In the genomic region with DNA sequence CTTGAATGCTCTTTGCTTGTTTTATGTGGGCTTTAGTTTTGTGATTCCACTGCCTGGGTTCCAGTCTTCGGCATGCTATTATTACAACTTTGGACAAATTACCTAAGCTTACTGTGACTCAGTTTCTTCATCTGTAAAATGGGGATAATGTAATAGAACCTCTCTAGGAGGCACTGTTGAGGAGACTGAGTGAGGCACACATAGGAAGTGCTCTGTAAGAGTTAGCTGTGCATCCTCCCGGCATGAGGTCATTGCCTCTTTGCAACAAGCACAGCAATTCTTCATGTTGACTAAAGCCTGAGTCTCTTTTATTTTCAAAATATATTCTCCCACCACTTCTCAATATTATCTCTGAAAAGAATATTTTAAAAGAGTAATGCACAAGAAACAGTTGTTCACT, we compare ENCODE assay signal across 21 cellular contexts.
DNase-seq lines count a peak whose midpoint lies in the region; ATAC-seq and TF ChIP-seq lines count a peak whose summit lies in the region.
"Had no signal": no experiment of that assay in that cellular context is flagged by ENCODE, and none has a peak within 500 bp of the region (broad histone marks: within the 10 kb centered on the region; RNA-seq: fewer than 3 reads in every experiment).

No MANE protein-coding gene starts in this region.

- H3K27ac ChIP-seq in GM23248: peak overlapping the region; percentile 65
- H3K27ac ChIP-seq in PC-3 (ENCODE audit: low read length): no peak overlapping the region
- H3K27ac ChIP-seq in fibroblast of lung (ENCODE audit: insufficient read depth, low read length): no peak overlapping the region
- H3K27ac ChIP-seq: body of pancreas, suprapubic skin had no signal

- POLR2A ChIA-PET in PC-3 (lab: Charles Lee; ENCODE audit: unreplicated experiment): no interaction called here

- H3K9ac ChIP-seq in GM23248 (no peak overlapping the region), PC-3 (ENCODE audit: low read length) (no peak overlapping the region), fibroblast of lung (ENCODE audit: insufficient read depth, low read length) (no peak overlapping the region)
- H3K9ac ChIP-seq: BLaER1 had no signal

- ATAC-seq in PC-3 (no peak), HG02763 (IDR thresholded peaks at IDR 0.05; ENCODE audit: unreplicated experiment) (no peak)
- ATAC-seq in stimulated activated memory B cell treated with anti-CD40 and anti-IgM and Interleukin-4, amounts not matched to agents 10 μg/mL and 1 μg/mL and 100 μg/mL, for 72 hours: no peak
- ATAC-seq: body of pancreas, GM23338, mucosa of descending colon, right cardiac atrium had no signal

- H3K36me3 ChIP-seq in GM23248 (ENCODE audit: low read depth) (no peaks in the 10 kb centered on the region), PC-3 (ENCODE audit: low read depth, low read length) (no peaks in the 10 kb centered on the region), fibroblast of lung (ENCODE audit: control insufficient read depth, insufficient read depth, low read length) (no peaks in the 10 kb centered on the region)
- H3K36me3 ChIP-seq: BLaER1, suprapubic skin had no signal

- no peaks in the 10 kb centered on the region for H3K9me2 ChIP-seq in GM23248 (ENCODE audit: insufficient read depth)
- no peaks in the 10 kb centered on the region for H3K9me2 ChIP-seq in PC-3 (replicated peaks; ENCODE audit: low read length)

- H3K27me3 ChIP-seq in GM23248 (replicated peaks; ENCODE audit: insufficient read depth) (no peaks in the 10 kb centered on the region), PC-3 (ENCODE audit: low read length) (no peaks in the 10 kb centered on the region), fibroblast of lung (ENCODE audit: control insufficient read depth, insufficient read depth, low read length) (peaks cover 5% of the 10 kb centered on the region)
- H3K27me3 ChIP-seq: BLaER1, body of pancreas, suprapubic skin had no signal

- CTCF ChIA-PET in PC-3 (lab: Charles Lee): no interaction called here

- no peak overlapping the region for H3K4me3 Mint-ChIP-seq in stimulated activated memory B cell treated with anti-CD40 and anti-IgM and Interleukin-4, amounts not matched to agents 10 μg/mL and 1 μg/mL and 100 μg/mL, for 72 hours
- H3K4me3 Mint-ChIP-seq: GM23338, IgD-negative memory B cell had no signal

- H3K4me3 ChIP-seq in GM23248: no peak overlapping the region
- no peak overlapping the region for H3K4me3 ChIP-seq in PC-3 (ENCODE audit: low read length)
- no peak overlapping the region for H3K4me3 ChIP-seq in fibroblast of lung (replicated peaks in 1 of 4; ENCODE audit: control extremely low read depth in 1 of 4, insufficient read depth in 1 of 4, low read depth in 3 of 4, low read length in 4 of 4)
- H3K4me3 ChIP-seq: BLaER1, body of pancreas, GM23338, mucosa of descending colon, suprapubic skin had no signal

- H3K36me3 Mint-ChIP-seq in stimulated activated memory B cell treated with anti-CD40 and anti-IgM and Interleukin-4, amounts not matched to agents 10 μg/mL and 1 μg/mL and 100 μg/mL, for 72 hours: no peaks in the 10 kb centered on the region
- H3K36me3 Mint-ChIP-seq: IgD-negative memory B cell had no signal

- H4K20me1 ChIP-seq in GM23248 (ENCODE audit: insufficient read depth) (no peaks in the 10 kb centered on the region), PC-3 (ENCODE audit: low read length) (no peaks in the 10 kb centered on the region), fibroblast of lung (ENCODE audit: control insufficient read depth, extremely low read depth, insufficient read depth, low read length) (no peaks in the 10 kb centered on the region)
- H4K20me1 ChIP-seq: BLaER1 had no signal

- in situ Hi-C loops in GM23248 (cut with MboI): no loop called here

- H3K4me1 ChIP-seq in GM23248 (ENCODE audit: insufficient read depth) (peaks cover 26% of the 10 kb centered on the region), PC-3 (ENCODE audit: insufficient read depth, low read length) (peaks cover 17% of the 10 kb centered on the region), fibroblast of lung (ENCODE audit: control insufficient read depth, extremely low read depth, insufficient read depth, low read length) (no peaks in the 10 kb centered on the region)
- H3K4me1 ChIP-seq: body of pancreas, suprapubic skin had no signal

- H3K79me2 ChIP-seq in GM23248 (ENCODE audit: insufficient read depth) (no peaks in the 10 kb centered on the region), PC-3 (ENCODE audit: low read length) (no peaks in the 10 kb centered on the region), fibroblast of lung (ENCODE audit: control insufficient read depth, insufficient read depth, low read length) (no peaks in the 10 kb centered on the region)

- peak; percentile 81 for DNase-seq in GM23248
- DNase-seq in PC-3: peak; percentile 2
- peak; percentile 64 to 68 for DNase-seq in fibroblast of lung (ENCODE audit: low read depth in 2 of 2)
- DNase-seq in stimulated activated CD4-positive, alpha-beta T cell treated with anti-CD3 and anti-CD28 coated beads, Interleukin-4, amount 100 ng/mL, for 1 hour: no peak
- DNase-seq in stimulated activated CD4-positive, alpha-beta T cell treated with anti-CD3 and anti-CD28 coated beads, Interleukin-2, amount 100 ng/mL, for 48 hours: no peak
- DNase-seq: activated CD4-positive, alpha-beta T cell treated with anti-CD3 and anti-CD28 coated beads, Interleukin-2, amount 50 U/mL, for 48 hours; activated naive CD4-positive, alpha-beta T cell treated with anti-CD3 and anti-CD28 coated beads, Interleukin-2, amount 50 U/mL, for 16 hours; body of pancreas; hypothalamus; mucosa of descending colon; NCI-H1092 treated with DMSO at 0.1 percent for 48 hours; NCI-H2107; NCI-H82; occipital lobe; right cardiac atrium had no signal

- H3F3A ChIP-seq in GM23248 (ENCODE audit: insufficient read depth): peaks cover 27% of the 10 kb centered on the region
- no peaks in the 10 kb centered on the region for H3F3A ChIP-seq in PC-3 (ENCODE audit: low read length, unreplicated experiment)

- intact Hi-C loops in PC-3 (cut with micrococcal nuclease): no loop called here

- 0 out of 2 replicates have a peak, but pooled peaks have one; percentile 13 for TF ChIP-seq CTCF in PC-3 (conservative IDR thresholded peaks at IDR 0.05; ENCODE audit: low read depth, low read length)
- TF ChIP-seq CTCF in fibroblast of lung (conservative IDR thresholded peaks at IDR 0.05 in 1 of 2, IDR thresholded peaks at IDR 0.05 in 1 of 2; ENCODE audit: low read depth in 1 of 2, low read length in 2 of 2): no peak

- H3K9me3 Mint-ChIP-seq in stimulated activated memory B cell treated with anti-CD40 and anti-IgM and Interleukin-4, amounts not matched to agents 10 μg/mL and 1 μg/mL and 100 μg/mL, for 72 hours: no peaks in the 10 kb centered on the region
- H3K9me3 Mint-ChIP-seq: GM23338, IgD-negative memory B cell had no signal

- BruUV-seq in PC-3 (replicated peaks; lab: Mats Ljungman, UMichigan): no TSS peak

- no peaks in the 10 kb centered on the region for H3K27me3 Mint-ChIP-seq in stimulated activated memory B cell treated with anti-CD40 and anti-IgM and Interleukin-4, amounts not matched to agents 10 μg/mL and 1 μg/mL and 100 μg/mL, for 72 hours
- H3K27me3 Mint-ChIP-seq: IgD-negative memory B cell had no signal

- H2AFZ ChIP-seq in GM23248: no peak overlapping the region; the same call in 1 of the 2 replicates
- no peak overlapping the region for H2AFZ ChIP-seq in PC-3 (ENCODE audit: low read length)
- H2AFZ ChIP-seq in fibroblast of lung (ENCODE audit: low read length): no peak overlapping the region
- H2AFZ ChIP-seq: GM23338 had no signal

- H3K9me3 ChIP-seq in GM23248 (ENCODE audit: low read depth): no peaks in the 10 kb centered on the region
- H3K9me3 ChIP-seq in PC-3 (ENCODE audit: low read length): no peaks in the 10 kb centered on the region
- no peaks in the 10 kb centered on the region for H3K9me3 ChIP-seq in fibroblast of lung (ENCODE audit: control insufficient read depth, insufficient read depth, low read depth, low read length)
- H3K9me3 ChIP-seq: BLaER1, body of pancreas, mucosa of descending colon, suprapubic skin had no signal

- peak overlapping the region; percentile 37 for H3K27ac Mint-ChIP-seq in stimulated activated memory B cell treated with anti-CD40 and anti-IgM and Interleukin-4, amounts not matched to agents 10 μg/mL and 1 μg/mL and 100 μg/mL, for 72 hours
- H3K27ac Mint-ChIP-seq: GM23338 had no signal

- peaks cover 29% of the 10 kb centered on the region for H3K4me1 Mint-ChIP-seq in stimulated activated memory B cell treated with anti-CD40 and anti-IgM and Interleukin-4, amounts not matched to agents 10 μg/mL and 1 μg/mL and 100 μg/mL, for 72 hours

- 75 to 77% methylated on average over 2 of the region's 2 CpGs for WGBS in GM23248 (ENCODE audit: low coverage in 1 of 2, low lambda C conversion rate in 2 of 2, missing lambda C conversion rate in 2 of 2), 2 experiments

- H3K4me2 ChIP-seq in GM23248 (ENCODE audit: unreplicated experiment): no peak overlapping the region
- no peak overlapping the region for H3K4me2 ChIP-seq in PC-3 (ENCODE audit: low read length)
- H3K4me2 ChIP-seq in fibroblast of lung (ENCODE audit: extremely low read depth, insufficient read depth, low read length): no peak overlapping the region
- H3K4me2 ChIP-seq: GM23338 had no signal

Comparison
In these comparisons a context has a peak if more than half of its experiments do, and no peak if none do; other contexts are left out.
1. DNase-seq: peak in GM23248 (single experiment), PC-3 (single experiment) and fibroblast of lung (2 of 2); none in stimulated activated CD4-positive, alpha-beta T cell treated with anti-CD3 and anti-CD28 coated beads, Interleukin-4, amount 100 ng/mL, for 1 hour (single experiment) and stimulated activated CD4-positive, alpha-beta T cell treated with anti-CD3 and anti-CD28 coated beads, Interleukin-2, amount 100 ng/mL, for 48 hours (0 of 2).